ENCODE assay signal across 10 cellular contexts in genomic region chr5:139526309-139527109, GRCh38. TPM values are rescaled to one million over a fixed set of nuclear protein-coding genes. Genes with fewer than 3 reads are reported as not detected.
DNase-seq lines count a peak whose midpoint lies in the region; ATAC-seq, FAIRE-seq and TF ChIP-seq lines count a peak whose summit lies in the region.
"Not testable (repeated sequence)": the region's sequence is repeated elsewhere in the genome, so short reads cannot be mapped to it uniquely, and the experiment has no call there.
"Had no signal": no experiment of that assay in that cellular context is flagged by ENCODE, and none has a peak within 500 bp of the region (broad histone marks: within the 10 kb centered on the region; RNA-seq: fewer than 3 reads in every experiment).

No MANE protein-coding gene starts in this region.

- H3K79me2 ChIP-seq in GM23338 (replicated peaks; ENCODE audit: insufficient read depth): not testable (repeated sequence)

- not testable (repeated sequence) for H3K9me3 Mint-ChIP-seq in Calu3 (ENCODE audit: low read depth, unreplicated experiment); memory B cell; osteocyte (ENCODE audit: unreplicated experiment)
- peaks cover 23% of the 10 kb centered on the region for H3K9me3 Mint-ChIP-seq in GM23338

- not testable (repeated sequence) for H3K4me3 ChIP-seq in GM23338, colonic mucosa, cardiac muscle cell, transverse colon

- H3K27me3 Mint-ChIP-seq in Calu3 (ENCODE audit: unreplicated experiment); memory B cell; osteocyte (ENCODE audit: unreplicated experiment): not testable (repeated sequence)
- peaks cover 14% of the 10 kb centered on the region for H3K27me3 Mint-ChIP-seq in GM23338 (ENCODE audit: insufficient read depth, low read depth, poor library complexity)

- CTCF ChIA-PET in Calu3 (lab: Charles Lee): interaction anchor here (0.5 kb wide), 1 partner anchor 25 kb away, joined by 3 read pairs; no protein-coding TSS in a partner anchor

- H3K9me2 ChIP-seq in GM23338 (ENCODE audit: insufficient read depth): not testable (repeated sequence)

- H4K20me1 ChIP-seq in GM23338 (replicated peaks; ENCODE audit: insufficient read depth): not testable (repeated sequence)

- TF ChIP-seq POLR2A in transverse colon (IDR thresholded peaks at IDR 0.05): not testable (repeated sequence)

- not testable (repeated sequence) for ATAC-seq in GM23338; memory B cell (ENCODE audit: low read depth)

- H3K4me2 ChIP-seq in GM23338: peak overlapping the region; percentile 71

- not testable (repeated sequence) for DNase-seq in Calu3; colonic mucosa; cardiac muscle cell (ENCODE audit: low read depth in 1 of 2, low spot score in 1 of 2); memory B cell (ENCODE audit: low spot score in 2 of 2); osteocyte (ENCODE audit: extremely low spot score, unreplicated experiment)
- DNase-seq in GM23338 (ENCODE audit: low spot score): peak; percentile 34
- DNase-seq in RCC 7860 (ENCODE audit: low spot score): peak; percentile 66
- DNase-seq in transverse colon: peak; percentile 13

- peaks cover 67% of the 10 kb centered on the region for H3K4me1 ChIP-seq in GM23338 (ENCODE audit: insufficient read depth)
- H3K4me1 ChIP-seq in colonic mucosa; cardiac muscle cell (ENCODE audit: low read depth): not testable (repeated sequence)
- peaks cover 0 to 38% (median 12%) of the 10 kb centered on the region in 4 donors for H3K4me1 ChIP-seq in transverse colon

- intact Hi-C loops in Calu3 (cut with micrococcal nuclease; ENCODE audit: unreplicated experiment) (loop anchor here (5.0 kb wide), 1 partner anchor 36 kb away; the partner anchor contains the start of gene UBE2D2), colonic mucosa (cut with DNase I) (loop anchor here (10.0 kb wide), 1 partner anchor 238 kb away; no protein-coding TSS in a partner anchor)
- intact Hi-C loops in transverse colon (cut with DNase I; ENCODE audit: low total_unique reads): not testable (repeated sequence)

- not testable (repeated sequence) for H3K27ac Mint-ChIP-seq in Calu3 (ENCODE audit: unreplicated experiment); GM23338
- H3K27ac Mint-ChIP-seq in memory B cell: peak overlapping the region; percentile 77
- peak overlapping the region; percentile 56 for H3K27ac Mint-ChIP-seq in osteocyte (ENCODE audit: unreplicated experiment)

- H3K4me3 Mint-ChIP-seq in Calu3 (ENCODE audit: low read depth, unreplicated experiment) (peak overlapping the region; percentile 11), GM23338 (peak overlapping the region; percentile 11; the same call in 1 of the 3 replicates)
- not testable (repeated sequence) for H3K4me3 Mint-ChIP-seq in memory B cell; osteocyte (ENCODE audit: unreplicated experiment)

- 84 to 85% methylated on average over 5 to 21 of the region's 23 CpGs for WGBS in transverse colon (ENCODE audit: low coverage in 1 of 2), 2 donors

- H3K4me1 Mint-ChIP-seq in Calu3 (ENCODE audit: low read depth, unreplicated experiment) (peaks cover 22% of the 10 kb centered on the region), GM23338 (peaks cover 62% of the 10 kb centered on the region), memory B cell (peaks cover 16% of the 10 kb centered on the region)
- not testable (repeated sequence) for H3K4me1 Mint-ChIP-seq in osteocyte (ENCODE audit: unreplicated experiment)

- in situ Hi-C loops in transverse colon (cut with MboI; ENCODE audit: low pct_ligation_motif_present in 1 of 4, low pct_unique_long_range_greater_than_20kb in 1 of 4, low sequenced_read_pairs in 3 of 4): not testable (repeated sequence)

- H3K36me3 ChIP-seq in GM23338 (ENCODE audit: insufficient read depth); colonic mucosa; cardiac muscle cell; transverse colon: not testable (repeated sequence)

- H3K9me3 ChIP-seq in colonic mucosa; cardiac muscle cell (ENCODE audit: low read depth); transverse colon: not testable (repeated sequence)

- not testable (repeated sequence) for TF ChIP-seq EP300 in transverse colon (IDR thresholded peaks at IDR 0.05; ENCODE audit: low read depth)

- not testable (repeated sequence) for TF ChIP-seq CTCF in Calu3 (IDR thresholded peaks at IDR 0.05; ENCODE audit: unreplicated experiment); GM23338 (conservative IDR thresholded peaks at IDR 0.05; ENCODE audit: low read depth in 2 of 2); colonic mucosa (IDR thresholded peaks at IDR 0.05); cardiac muscle cell (IDR thresholded peaks at IDR 0.05; ENCODE audit: low read depth, low read length); osteocyte (IDR thresholded peaks at IDR 0.05); transverse colon (IDR thresholded peaks at IDR 0.05)

- H2AFZ ChIP-seq in GM23338: not testable (repeated sequence)

- peak; percentile 49 for FAIRE-seq in RCC 7860 (lab: Jason Lieb, UNC)

- not testable (repeated sequence) for H3K27ac ChIP-seq in GM23338 (ENCODE audit: low read depth)
- H3K27ac ChIP-seq in colonic mucosa (peak overlapping the region; percentile 79), cardiac muscle cell (peak overlapping the region; percentile 52), transverse colon (peak overlapping the region; percentile 67 to 79 (median 76))

- peaks cover 17% of the 10 kb centered on the region for H3F3A ChIP-seq in GM23338 (replicated peaks; ENCODE audit: low read depth)

- not testable (repeated sequence) for H3K36me3 Mint-ChIP-seq in Calu3 (ENCODE audit: insufficient read depth, unreplicated experiment); memory B cell; osteocyte (ENCODE audit: unreplicated experiment)
- peaks cover 15% of the 10 kb centered on the region; the same call in 1 of the 3 replicates for H3K36me3 Mint-ChIP-seq in GM23338 (ENCODE audit: low read depth)

- H3K27me3 ChIP-seq in GM23338 (ENCODE audit: insufficient read depth); colonic mucosa; cardiac muscle cell; transverse colon: not testable (repeated sequence)

- BruUV-seq in Calu3 (replicated peaks; lab: Mats Ljungman, UMichigan): not testable (repeated sequence)

- H3K9ac ChIP-seq in colonic mucosa (ENCODE audit: low read depth in 2 of 2, low read length in 2 of 2): not testable (repeated sequence)

RNA-seq across cellular contexts. Expression of gene UBE2D2, which starts 34.6 kb away (rescaled TPM):
- total RNA-seq in Calu3 (2022): 179 and 187 TPM in 2 replicates
- 101 and 120 TPM in 2 replicates for total RNA-seq in GM23338 (2014; rRNA removed; shearing (Covaris generic))
- 166 and 172 TPM in 2 replicates for polyA plus RNA-seq in GM23338 (2016; fragmentation: Nextera tagmentation; extraction: Ambion mirVana)
- 100 to 1,000 TPM; 146 to 155 TPM for total RNA-seq in colonic mucosa
- total RNA-seq in cardiac muscle cell: 225 and 338 TPM in 2 replicates
- polyA plus RNA-seq in cardiac muscle cell: 236 and 291 TPM in 2 replicates
- total RNA-seq in osteocyte: 114 and 127 TPM in 2 replicates
- total RNA-seq in transverse colon: 100 to 1,000 TPM in 2 of 4 donors, 10 to 100 TPM in 2; 45.6 to 134 (median 80.8) TPM

RNA-seq across cellular contexts. Expression of gene STING1, which starts 44.0 kb away (rescaled TPM):
- total RNA-seq in Calu3 (2022): 34.1 and 79.6 TPM in 2 replicates
- total RNA-seq in GM23338 (2014; rRNA removed; shearing (Covaris generic)): 0.39 TPM in 1 of 2 replicates, not detected in the other
- polyA plus RNA-seq in GM23338 (2016; fragmentation: Nextera tagmentation; extraction: Ambion mirVana): 0.30 and 0.66 TPM in 2 replicates
- total RNA-seq in colonic mucosa: 10 to 100 TPM; 49.0 to 49.2 TPM
- 58.1 and 79.2 TPM in 2 replicates for total RNA-seq in cardiac muscle cell
- polyA plus RNA-seq in cardiac muscle cell: 59.9 and 69.0 TPM in 2 replicates
- 61.6 and 73.0 TPM in 2 replicates for total RNA-seq in osteocyte
- total RNA-seq in transverse colon: 10 to 100 TPM; 12.2 to 51.5 (median 19.1) TPM

RNA-seq across cellular contexts. Expression of gene SMIM33, which starts 55.7 kb away (rescaled TPM):
- total RNA-seq in Calu3 (2022) (not detected in 2 replicates), colonic mucosa (1 to 10 TPM; 3.4 to 5.9 TPM), cardiac muscle cell (not detected in 2 replicates), osteocyte (not detected in 2 replicates), transverse colon (under 1 TPM in 2 of 4 donors, not detected in 2; 0.55 to 0.64 TPM)
- total RNA-seq in GM23338 (2014; rRNA removed; shearing (Covaris generic)): not detected in 2 replicates
- polyA plus RNA-seq in GM23338 (2016; fragmentation: Nextera tagmentation; extraction: Ambion mirVana) (not detected in 2 replicates), cardiac muscle cell (0.10 TPM in 1 of 2 replicates, not detected in the other)
- total RNA-seq: Daoy, Right ventricle myocardium superior had no signal
